In the genomic region with DNA sequence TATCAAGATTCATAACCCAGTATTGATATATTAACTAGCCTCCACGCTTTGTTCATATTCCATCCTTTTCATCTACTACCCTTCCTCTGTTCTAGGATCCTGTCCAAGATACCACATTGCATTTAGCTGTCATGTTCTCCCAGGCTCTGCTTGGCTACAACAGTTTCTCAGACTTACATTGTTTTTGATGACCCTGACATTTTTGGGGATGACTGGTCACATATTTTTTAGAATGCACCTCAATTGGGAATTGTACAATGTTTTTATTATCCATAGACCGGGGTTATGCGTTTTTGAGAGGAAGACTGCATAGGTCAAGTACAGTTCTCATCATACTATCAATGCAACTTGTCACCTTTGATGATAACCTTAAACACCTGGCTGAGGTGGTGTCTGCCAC, we compare ENCODE assay signal across 8 cellular contexts.
"Had no signal": no experiment of that assay in that cellular context is flagged by ENCODE, and none has a peak within 500 bp of the region (broad histone marks: within the 10 kb centered on the region; RNA-seq: fewer than 3 reads in every experiment).

No MANE protein-coding gene starts in this region.

- H3K27me3 Mint-ChIP-seq: IgD-negative memory B cell had no signal

- H3K4me3 Mint-ChIP-seq: IgD-negative memory B cell had no signal

- FAIRE-seq: HTR-8/SVneo, K562 had no signal

- H3K4me2 ChIP-seq: KMS-11 had no signal

- H3K4me3 ChIP-seq: K562 had no signal

- DNase-seq: IMR-90, KBM-7, KG1 had no signal

- H3K27ac ChIP-seq: HL-60, KMS-11 had no signal

- H3K4me1 Mint-ChIP-seq: IgD-negative memory B cell had no signal

- H3K27ac Mint-ChIP-seq: IgD-negative memory B cell had no signal

- H3K36me3 Mint-ChIP-seq: IgD-negative memory B cell had no signal

- ATAC-seq: K562 had no signal

- H3K9ac ChIP-seq: KMS-11 had no signal
